ENCODE assay signal across 12 cellular contexts in the genomic region with DNA sequence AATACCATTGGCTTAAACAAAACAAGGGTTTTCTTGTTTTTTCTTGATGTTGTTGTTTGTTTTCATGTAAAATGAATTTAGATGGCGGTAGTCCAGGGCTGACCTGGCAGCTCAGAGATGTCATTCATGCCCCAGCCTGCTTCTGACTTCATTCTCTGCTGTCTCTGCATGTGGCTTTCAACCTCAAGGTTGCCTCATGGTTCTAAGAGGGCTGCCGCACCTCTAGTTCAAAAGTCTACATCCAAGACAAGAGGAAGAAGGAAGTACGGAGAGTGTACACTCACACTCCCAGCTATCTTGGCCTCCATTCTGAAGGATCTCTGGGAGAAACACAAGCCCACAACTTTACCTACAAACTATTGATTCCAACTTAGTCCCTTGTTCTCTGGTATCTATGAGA. TPM values are rescaled to one million over a fixed set of nuclear protein-coding genes. Genes with fewer than 3 reads are reported as not detected.
DNase-seq lines count a peak whose midpoint lies in the region; ATAC-seq and TF ChIP-seq lines count a peak whose summit lies in the region.
"Had no signal": no experiment of that assay in that cellular context is flagged by ENCODE, and none has a peak within 500 bp of the region (broad histone marks: within the 10 kb centered on the region; RNA-seq: fewer than 3 reads in every experiment).

No MANE protein-coding gene starts in this region.

- DNase-seq in activated CD8-positive, alpha-beta memory T cell treated with anti-CD3 and anti-CD28 coated beads, Interleukin-2, amount 10 ng/mL, durations not matched to agents 7 days and 5 days = no peak
- DNase-seq in activated CD8-positive, alpha-beta memory T cell treated with anti-CD3 and anti-CD28 coated beads, Interleukin-2, amount 50 U/mL, for 4 hours = no peak
- no peak for DNase-seq in activated T-cell treated with anti-CD3 and anti-CD28 coated beads, Interleukin-2, amount 50 U/mL, for 72 hours
- DNase-seq in immature natural killer cell (no peak), thoracic aorta (ENCODE audit: low spot score) (no peak), endodermal cell (no peak), NCI-H1436 (lab: John Stamatoyannopoulos, UW) (no peak)
- DNase-seq: activated CD4-positive, alpha-beta T cell treated with anti-CD3 and anti-CD28 coated beads for 48 hours; gastrocnemius medialis; H7; NCI-H1105 treated with DMSO at 0.1 percent for 48 hours had no signal

- H3K4me3 ChIP-seq in thoracic aorta (peak overlapping the region; percentile 84), endodermal cell (ENCODE audit: low read length) (no peak overlapping the region)

- TF ChIP-seq CTCF in thoracic aorta (IDR thresholded peaks at IDR 0.05) (no peak), endodermal cell (conservative IDR thresholded peaks at IDR 0.05) (no peak)

- peaks cover 2% of the 10 kb centered on the region for H3K9me3 Mint-ChIP-seq in activated CD8-positive, alpha-beta memory T cell treated with anti-CD3 and anti-CD28 coated beads, Interleukin-2, amount 10 ng/mL, durations not matched to agents 7 days and 5 days (ENCODE audit: low read depth)
- peaks cover 5 to 8% of the 10 kb centered on the region in 2 donors for H3K9me3 Mint-ChIP-seq in activated T-cell treated with anti-CD3 and anti-CD28 coated beads, Interleukin-2, amount 50 U/mL, for 72 hours
- H3K9me3 Mint-ChIP-seq in immature natural killer cell (peaks cover under 1 to 6% (median 3%) of the 10 kb centered on the region in 6 donors), endodermal cell (peaks cover 13% of the 10 kb centered on the region)

- peaks cover 13 to 21% of the 10 kb centered on the region in 2 donors for H3K4me1 ChIP-seq in thoracic aorta (ENCODE audit: control insufficient read depth in 1 of 2, low read depth in 2 of 2)
- H3K4me1 ChIP-seq in endodermal cell (ENCODE audit: control insufficient read depth, insufficient read depth, low read length) = no peaks in the 10 kb centered on the region

- no peaks in the 10 kb centered on the region for H3K27me3 Mint-ChIP-seq in activated CD8-positive, alpha-beta memory T cell treated with anti-CD3 and anti-CD28 coated beads, Interleukin-2, amount 10 ng/mL, durations not matched to agents 7 days and 5 days
- no peaks in the 10 kb centered on the region for H3K27me3 Mint-ChIP-seq in activated T-cell treated with anti-CD3 and anti-CD28 coated beads, Interleukin-2, amount 50 U/mL, for 72 hours (ENCODE audit: low read depth)
- H3K27me3 Mint-ChIP-seq in immature natural killer cell (ENCODE audit: low read depth in 3 of 3) = peaks cover 9% of the 10 kb centered on the region in 3 donors
- H3K27me3 Mint-ChIP-seq in endodermal cell (ENCODE audit: insufficient read depth) = peaks cover 2% of the 10 kb centered on the region

- H3K36me3 ChIP-seq in thoracic aorta (no peaks in the 10 kb centered on the region), endodermal cell (ENCODE audit: control insufficient read depth, insufficient read depth, low read length) (no peaks in the 10 kb centered on the region)
- H3K36me3 ChIP-seq: gastrocnemius medialis had no signal

- no peak for ATAC-seq in activated CD8-positive, alpha-beta memory T cell treated with anti-CD3 and anti-CD28 coated beads, Interleukin-2, amount 10 ng/mL, durations not matched to agents 7 days and 5 days
- no peak for ATAC-seq in activated T-cell treated with anti-CD3 and anti-CD28 coated beads, Interleukin-2, amount 50 U/mL, for 72 hours (replicated peaks in 1 of 2)
- ATAC-seq in thoracic aorta (ENCODE audit: insufficient number of reproducible peaks, low FRiP score, low read depth) (no peak), GM18511 (IDR thresholded peaks at IDR 0.05; ENCODE audit: unreplicated experiment) (no peak)
- ATAC-seq: gastrocnemius medialis had no signal

- peak overlapping the region; percentile 98 for H3K4me3 Mint-ChIP-seq in activated CD8-positive, alpha-beta memory T cell treated with anti-CD3 and anti-CD28 coated beads, Interleukin-2, amount 10 ng/mL, durations not matched to agents 7 days and 5 days
- peak overlapping the region; percentile 90 to 99 for H3K4me3 Mint-ChIP-seq in activated T-cell treated with anti-CD3 and anti-CD28 coated beads, Interleukin-2, amount 50 U/mL, for 72 hours
- H3K4me3 Mint-ChIP-seq in immature natural killer cell (peak overlapping the region; percentile 97 to 100 (median 99)), endodermal cell (no peak overlapping the region)

- peak overlapping the region; percentile 97 for H3K27ac Mint-ChIP-seq in activated CD8-positive, alpha-beta memory T cell treated with anti-CD3 and anti-CD28 coated beads, Interleukin-2, amount 10 ng/mL, durations not matched to agents 7 days and 5 days
- H3K27ac Mint-ChIP-seq in activated T-cell treated with anti-CD3 and anti-CD28 coated beads, Interleukin-2, amount 50 U/mL, for 72 hours = peak overlapping the region; percentile 97
- peak overlapping the region; percentile 98 to 100 (median 99) for H3K27ac Mint-ChIP-seq in immature natural killer cell
- H3K27ac Mint-ChIP-seq in endodermal cell = no peak overlapping the region

- CTCF ChIA-PET in activated CD8-positive, alpha-beta memory T cell treated with anti-CD3 and anti-CD28 coated beads, Interleukin-2, amount 10 ng/mL, durations not matched to agents 7 days and 5 days (lab: Charles Lee) = interaction anchor here (0.8 to 1.3 kb wide), 2 partner anchors 14 to 36 kb away, joined by 3 to 4 read pairs; no protein-coding TSS in a partner anchor

- WGBS in endodermal cell (ENCODE audit: insufficient coverage in 1 of 2, insufficient read length in 1 of 2), 2 experiments = 89 to 100% methylated on average over 1 to 3 of the region's 3 CpGs

- H3K27me3 ChIP-seq in thoracic aorta (replicated peaks; ENCODE audit: insufficient read depth) (no peaks in the 10 kb centered on the region), endodermal cell (ENCODE audit: control insufficient read depth, insufficient read depth, low read length, poor library complexity, severe bottlenecking) (no peaks in the 10 kb centered on the region)
- H3K27me3 ChIP-seq: gastrocnemius medialis had no signal

- peaks cover 21% of the 10 kb centered on the region for H3K36me3 Mint-ChIP-seq in activated CD8-positive, alpha-beta memory T cell treated with anti-CD3 and anti-CD28 coated beads, Interleukin-2, amount 10 ng/mL, durations not matched to agents 7 days and 5 days
- H3K36me3 Mint-ChIP-seq in activated T-cell treated with anti-CD3 and anti-CD28 coated beads, Interleukin-2, amount 50 U/mL, for 72 hours (ENCODE audit: insufficient read depth in 2 of 2) = peaks cover 13 to 20% of the 10 kb centered on the region in 2 donors
- H3K36me3 Mint-ChIP-seq in immature natural killer cell (peaks cover 9 to 11% (median 11%) of the 10 kb centered on the region in 3 donors), endodermal cell (ENCODE audit: low read depth) (peaks cover 12% of the 10 kb centered on the region)

- no peak overlapping the region for H3K27ac ChIP-seq in thoracic aorta
- H3K27ac ChIP-seq in endodermal cell (ENCODE audit: low read depth, low read length) = no peak overlapping the region

- no peak overlapping the region for H3K9ac ChIP-seq in endodermal cell (ENCODE audit: extremely low read depth, low read length, poor library complexity, severe bottlenecking)

- peaks cover 33% of the 10 kb centered on the region for H3K4me1 Mint-ChIP-seq in activated CD8-positive, alpha-beta memory T cell treated with anti-CD3 and anti-CD28 coated beads, Interleukin-2, amount 10 ng/mL, durations not matched to agents 7 days and 5 days
- peaks cover 40% of the 10 kb centered on the region for H3K4me1 Mint-ChIP-seq in activated T-cell treated with anti-CD3 and anti-CD28 coated beads, Interleukin-2, amount 50 U/mL, for 72 hours (ENCODE audit: low read depth)
- H3K4me1 Mint-ChIP-seq in immature natural killer cell (peaks cover 42 to 47% of the 10 kb centered on the region in 2 donors), endodermal cell (no peaks in the 10 kb centered on the region)

- H3K9me3 ChIP-seq in thoracic aorta = no peaks in the 10 kb centered on the region
- peaks cover 6% of the 10 kb centered on the region for H3K9me3 ChIP-seq in endodermal cell (ENCODE audit: control insufficient read depth, low read length)
- H3K9me3 ChIP-seq: gastrocnemius medialis had no signal

RNA-seq across cellular contexts. Expression of a gene that starts 1.2 kb away (rescaled TPM):
- 10 to 100 TPM; 50.1 to 63.9 TPM for total RNA-seq in activated CD8-positive, alpha-beta memory T cell treated with anti-CD3 and anti-CD28 coated beads, Interleukin-2, amount 10 ng/mL, durations not matched to agents 7 days and 5 days
- total RNA-seq in activated T-cell treated with anti-CD3 and anti-CD28 coated beads, Interleukin-2, amount 50 U/mL, for 72 hours = 10 to 100 TPM; 35.9 to 38.3 TPM
- 100 to 1,000 TPM in 2 of 3 donors, 10 to 100 TPM in 1; 49.5 to 113 (median 100) TPM for polyA plus RNA-seq in immature natural killer cell
- total RNA-seq in thoracic aorta = 10 to 100 TPM; 24.4 to 27.1 TPM
- 1 to 10 TPM; 1.3 to 3.9 TPM for total RNA-seq in endodermal cell
- polyA plus RNA-seq in endodermal cell (2013, experiment 1 of 2) = 2.9 TPM
- polyA plus RNA-seq in endodermal cell (2013, experiment 2 of 2) = 3.4 TPM

RNA-seq across cellular contexts. Expression of a gene that starts 18.6 kb away (rescaled TPM):
- total RNA-seq in activated CD8-positive, alpha-beta memory T cell treated with anti-CD3 and anti-CD28 coated beads, Interleukin-2, amount 10 ng/mL, durations not matched to agents 7 days and 5 days = 10 to 100 TPM; 25.1 to 26.5 TPM
- 10 to 100 TPM; 24.3 to 25.7 TPM for total RNA-seq in activated T-cell treated with anti-CD3 and anti-CD28 coated beads, Interleukin-2, amount 50 U/mL, for 72 hours
- polyA plus RNA-seq in immature natural killer cell = 10 to 100 TPM in 2 of 3 donors, 1 to 10 TPM in 1; 7.2 to 23.4 (median 16.7) TPM
- total RNA-seq in thoracic aorta (10 to 100 TPM; 22.9 to 24.5 TPM), endodermal cell (10 to 100 TPM; 15.0 to 18.7 TPM)
- 17.1 TPM for polyA plus RNA-seq in endodermal cell (2013, experiment 1 of 2)
- 16.3 TPM for polyA plus RNA-seq in endodermal cell (2013, experiment 2 of 2)

RNA-seq across cellular contexts. Expression of a gene that starts 37.1 kb away (rescaled TPM):
- 10 to 100 TPM; 47.6 to 64.7 TPM for total RNA-seq in activated CD8-positive, alpha-beta memory T cell treated with anti-CD3 and anti-CD28 coated beads, Interleukin-2, amount 10 ng/mL, durations not matched to agents 7 days and 5 days
- 10 to 100 TPM; 57.3 to 62.8 TPM for total RNA-seq in activated T-cell treated with anti-CD3 and anti-CD28 coated beads, Interleukin-2, amount 50 U/mL, for 72 hours
- 100 to 1,000 TPM in 1 of 3 donors, 10 to 100 TPM in 2; 57.3 to 117 (median 98.5) TPM for polyA plus RNA-seq in immature natural killer cell
- total RNA-seq in thoracic aorta (10 to 100 TPM; 11.9 to 13.5 TPM), endodermal cell (1 to 10 TPM; 1.9 to 2.0 TPM)
- polyA plus RNA-seq in endodermal cell (2013, experiment 1 of 2) = 10.2 TPM
- polyA plus RNA-seq in endodermal cell (2013, experiment 2 of 2) = 8.4 TPM

RNA-seq across cellular contexts. Expression of a gene that starts 56.2 kb away (rescaled TPM):
- total RNA-seq in activated CD8-positive, alpha-beta memory T cell treated with anti-CD3 and anti-CD28 coated beads, Interleukin-2, amount 10 ng/mL, durations not matched to agents 7 days and 5 days = 10 to 100 TPM; 24.8 to 26.7 TPM
- 10 to 100 TPM; 25.7 to 33.5 TPM for total RNA-seq in activated T-cell treated with anti-CD3 and anti-CD28 coated beads, Interleukin-2, amount 50 U/mL, for 72 hours
- polyA plus RNA-seq in immature natural killer cell = 10 to 100 TPM in 1 of 3 donors, 1 to 10 TPM in 2; 6.6 to 13.5 (median 7.5) TPM
- total RNA-seq in thoracic aorta (10 to 100 TPM; 18.8 to 26.1 TPM), endodermal cell (10 to 100 TPM; 11.3 to 23.5 TPM)
- polyA plus RNA-seq in endodermal cell (2013, experiment 1 of 2) = 14.1 TPM
- 16.1 TPM for polyA plus RNA-seq in endodermal cell (2013, experiment 2 of 2)

Comparison
In these comparisons a context has a peak if more than half of its experiments do, and no peak if none do; other contexts are left out.
1. RNA of a gene that starts 1.2 kb away (total RNA-seq): 50.1 to 63.9 TPM in activated CD8-positive, alpha-beta memory T cell treated with anti-CD3 and anti-CD28 coated beads, Interleukin-2, amount 10 ng/mL, durations not matched to agents 7 days and 5 days, 35.9 to 38.3 TPM in activated T-cell treated with anti-CD3 and anti-CD28 coated beads, Interleukin-2, amount 50 U/mL, for 72 hours and 24.4 to 27.1 TPM in thoracic aorta; 1.3 to 3.9 TPM in endodermal cell; every median in the first group is over 4 times any median in the second.
2. RNA of a gene that starts 37.1 kb away (total RNA-seq): 47.6 to 64.7 TPM in activated CD8-positive, alpha-beta memory T cell treated with anti-CD3 and anti-CD28 coated beads, Interleukin-2, amount 10 ng/mL, durations not matched to agents 7 days and 5 days, 57.3 to 62.8 TPM in activated T-cell treated with anti-CD3 and anti-CD28 coated beads, Interleukin-2, amount 50 U/mL, for 72 hours and 11.9 to 13.5 TPM in thoracic aorta; 1.9 to 2.0 TPM in endodermal cell; every median in the first group is over 4 times any median in the second.